Comparison of ENCODE assay signal across 8 cellular contexts in the genomic region with DNA sequence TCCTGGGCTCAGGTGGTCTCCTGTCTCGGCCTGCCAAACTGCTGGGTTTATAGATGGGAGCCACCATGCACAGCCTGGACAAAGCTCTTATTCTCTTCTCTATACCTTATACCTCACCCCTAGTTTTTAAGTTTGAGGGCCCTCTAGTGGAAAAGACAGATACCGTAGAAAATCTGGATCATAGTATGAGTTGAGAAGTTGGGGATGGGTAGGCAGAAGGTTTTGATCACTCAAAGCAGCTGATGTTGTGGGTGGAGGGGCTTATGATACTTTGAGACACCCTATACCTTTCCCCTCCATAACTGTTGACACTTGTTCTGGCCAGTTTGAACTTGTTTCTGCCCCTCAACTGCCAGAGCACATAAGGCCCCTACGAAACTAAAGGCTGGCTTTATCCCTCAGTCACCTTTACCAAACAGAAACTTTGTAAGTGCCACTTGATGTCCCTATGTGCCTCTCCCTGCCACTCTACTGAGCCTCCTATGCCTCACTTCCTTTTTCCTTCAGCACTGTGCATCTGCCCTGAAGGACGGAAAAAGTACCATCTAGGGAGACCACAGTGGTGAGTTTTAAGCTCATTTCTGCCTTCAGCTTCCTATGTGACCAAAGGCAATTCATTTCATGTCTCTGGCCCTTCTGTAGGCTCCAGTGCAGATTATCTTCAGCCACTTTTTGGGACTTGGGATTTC. TPM values are rescaled to one million over a fixed set of nuclear protein-coding genes. Genes with fewer than 3 reads are reported as not detected.
DNase-seq lines count a peak whose midpoint lies in the region; ATAC-seq and TF ChIP-seq lines count a peak whose summit lies in the region.

No MANE protein-coding gene starts in this region.

- no peak overlapping the region for H3K27ac Mint-ChIP-seq in activated CD4-positive, alpha-beta T cell treated with anti-CD3 and anti-CD28 coated beads, Interleukin-2, amount 10 ng/mL, durations not matched to agents 7 days and 5 days

- H3K4me1 Mint-ChIP-seq in activated CD4-positive, alpha-beta T cell treated with anti-CD3 and anti-CD28 coated beads, Interleukin-2, amount 10 ng/mL, durations not matched to agents 7 days and 5 days = peaks cover 60% of the 10 kb centered on the region

- no peak overlapping the region for H3K27ac ChIP-seq in esophagus squamous epithelium

- peaks cover 0 to 4% (median 0%) of the 10 kb centered on the region in 3 donors for H3K9me3 ChIP-seq in esophagus squamous epithelium

- peak; percentile 22 for DNase-seq in activated CD4-positive, alpha-beta T cell treated with anti-CD3 and anti-CD28 coated beads, Interleukin-2, amount 10 ng/mL, durations not matched to agents 7 days and 5 days
- DNase-seq in activated CD4-positive, alpha-beta T cell treated with anti-CD3 and anti-CD28 coated beads, Interleukin-2, amount 50 U/mL, for 4 hours = no peak
- peak; percentile 61 for DNase-seq in RKO (ENCODE audit: low spot score)
- DNase-seq in fibroblast of pulmonary artery (ENCODE audit: low read depth) = no peak
- no peak for DNase-seq in esophagus squamous epithelium (lab: John Stamatoyannopoulos, UW)

- no peaks in the 10 kb centered on the region for H3K9me3 Mint-ChIP-seq in activated CD4-positive, alpha-beta T cell treated with anti-CD3 and anti-CD28 coated beads, Interleukin-2, amount 10 ng/mL, durations not matched to agents 7 days and 5 days

- intact Hi-C loops in esophagus squamous epithelium (cut with DNase I) = no loop called here

- peak; percentile 40 for TF ChIP-seq CTCF in fibroblast of pulmonary artery (IDR thresholded peaks at IDR 0.05; ENCODE audit: low read length, missing control alignments)
- peak in 2 of 6 experiments; percentile 3 to 28 for TF ChIP-seq CTCF in esophagus squamous epithelium (IDR thresholded peaks at IDR 0.05)

- no peak overlapping the region for H3K4me3 ChIP-seq in fibroblast of pulmonary artery (replicated peaks; ENCODE audit: low read depth, low read length)
- no peak overlapping the region for H3K4me3 ChIP-seq in esophagus squamous epithelium

- TF ChIP-seq POLR2A in esophagus squamous epithelium (IDR thresholded peaks at IDR 0.05) = no peak

- ATAC-seq in HG02763 (IDR thresholded peaks at IDR 0.05; ENCODE audit: unreplicated experiment) (peak; percentile 55), GM18873 (IDR thresholded peaks at IDR 0.05; ENCODE audit: low FRiP score, unreplicated experiment) (no peak), HG03175 (IDR thresholded peaks at IDR 0.05; ENCODE audit: unreplicated experiment) (no peak)

- no peaks in the 10 kb centered on the region for H3K27me3 ChIP-seq in esophagus squamous epithelium

- WGBS in esophagus squamous epithelium, 2 donors = 72 to 79% methylated on average over 4 of the region's 4 CpGs

- no peaks in the 10 kb centered on the region for H3K36me3 ChIP-seq in esophagus squamous epithelium

- CTCF ChIA-PET in activated CD4-positive, alpha-beta T cell treated with anti-CD3 and anti-CD28 coated beads, Interleukin-2, amount 10 ng/mL, durations not matched to agents 7 days and 5 days (lab: Charles Lee) = no interaction called here

- no peaks in the 10 kb centered on the region for H3K27me3 Mint-ChIP-seq in activated CD4-positive, alpha-beta T cell treated with anti-CD3 and anti-CD28 coated beads, Interleukin-2, amount 10 ng/mL, durations not matched to agents 7 days and 5 days

- peaks cover 17 to 98% (median 58%) of the 10 kb centered on the region in 3 donors for H3K4me1 ChIP-seq in esophagus squamous epithelium

- POLR2A ChIA-PET in activated CD4-positive, alpha-beta T cell treated with anti-CD3 and anti-CD28 coated beads, Interleukin-2, amount 10 ng/mL, durations not matched to agents 7 days and 5 days (lab: Charles Lee) = no interaction called here

- peaks cover 9% of the 10 kb centered on the region for H3K36me3 Mint-ChIP-seq in activated CD4-positive, alpha-beta T cell treated with anti-CD3 and anti-CD28 coated beads, Interleukin-2, amount 10 ng/mL, durations not matched to agents 7 days and 5 days (ENCODE audit: low read depth)

- no peak overlapping the region for H3K4me3 Mint-ChIP-seq in activated CD4-positive, alpha-beta T cell treated with anti-CD3 and anti-CD28 coated beads, Interleukin-2, amount 10 ng/mL, durations not matched to agents 7 days and 5 days

RNA-seq across cellular contexts. Expression of a gene that starts 28.6 kb away (rescaled TPM):
- total RNA-seq in activated CD4-positive, alpha-beta T cell treated with anti-CD3 and anti-CD28 coated beads, Interleukin-2, amount 10 ng/mL, durations not matched to agents 7 days and 5 days = 100 to 1,000 TPM; 208 to 229 TPM
- total RNA-seq in esophagus squamous epithelium = 100 to 1,000 TPM in 2 of 4 donors, 10 to 100 TPM in 2; 70.3 to 100 (median 88.2) TPM

Comparison
In these comparisons a context has a peak if more than half of its experiments do, and no peak if none do; other contexts are left out.
1. DNase-seq: peak in activated CD4-positive, alpha-beta T cell treated with anti-CD3 and anti-CD28 coated beads, Interleukin-2, amount 10 ng/mL, durations not matched to agents 7 days and 5 days (single experiment) and RKO (single experiment); none in activated CD4-positive, alpha-beta T cell treated with anti-CD3 and anti-CD28 coated beads, Interleukin-2, amount 50 U/mL, for 4 hours (0 of 2), fibroblast of pulmonary artery (single experiment) and esophagus squamous epithelium (single experiment).